In the genomic region with DNA sequence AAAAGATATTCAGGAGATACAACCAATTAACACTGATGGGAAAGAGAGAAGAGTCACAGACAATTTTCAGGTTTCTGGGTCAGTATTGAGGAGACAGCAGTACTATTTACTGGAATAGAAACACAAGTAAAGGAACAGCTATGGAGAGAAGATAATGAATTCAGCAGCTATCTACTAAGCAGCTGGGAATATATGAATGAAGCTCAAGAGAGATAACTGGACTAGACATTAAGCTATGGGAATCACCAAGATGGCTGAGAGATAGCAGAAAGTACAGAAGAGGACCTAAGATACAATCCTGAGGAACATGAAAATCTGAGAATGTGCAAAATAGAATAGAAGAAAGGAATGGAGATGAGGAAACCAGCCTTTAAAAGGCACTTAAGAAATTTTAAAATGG, we compare ENCODE assay signal across 1 cellular context.
TF ChIP-seq lines count a peak whose summit lies in the region.

No MANE protein-coding gene starts in this region.

TF ChIP-seq in K562, 482 proteins besides CTCF, POLR2A, EP300 and RAD21:
- TF ChIP-seq DACH1 (IDR thresholded peaks at IDR 0.05; ENCODE audit: partially characterized antibody) (no peak), ZNF584 (CRISPR knock-in tag; IDR thresholded peaks at IDR 0.05; ENCODE audit: low read depth) (no peak), TCF3 (CRISPR knock-in tag; IDR thresholded peaks at IDR 0.05) (peak; percentile 17; the same call in 1 of the 2 replicates), BHLHE40 (IDR thresholded peaks at IDR 0.05; ENCODE audit: low read length) (no peak), SMARCA5 (IDR thresholded peaks at IDR 0.05) (no peak), SIN3B (IDR thresholded peaks at IDR 0.05; ENCODE audit: low read depth) (no peak), HDAC2 (IDR thresholded peaks at IDR 0.05) (no peak), NFRKB (IDR thresholded peaks at IDR 0.05; ENCODE audit: low read depth) (no peak), ZBED1 (IDR thresholded peaks at IDR 0.05) (no peak), ZC3H4 (CRISPR knock-in tag; IDR thresholded peaks at IDR 0.05; ENCODE audit: borderline replicate concordance) (no peak), NR4A1 (CRISPR knock-in tag; IDR thresholded peaks at IDR 0.05) (no peak), NR4A1 (tag; IDR thresholded peaks at IDR 0.05) (no peak), CBFA2T3 (IDR thresholded peaks at IDR 0.05) (peak; percentile 70), NFE2 (IDR thresholded peaks at IDR 0.05; ENCODE audit: low read depth) (no peak), ERF (CRISPR knock-in tag; IDR thresholded peaks at IDR 0.05) (no peak), MAFG (tag; conservative IDR thresholded peaks at IDR 0.05) (no peak), SMAD1 (IDR thresholded peaks at IDR 0.05; ENCODE audit: low read depth, low read length, partially characterized antibody) (no peak), TAL1 (IDR thresholded peaks at IDR 0.05) (peak; percentile 50; the same call in 1 of the 2 replicates), ZNF79 (CRISPR knock-in tag; IDR thresholded peaks at IDR 0.05; ENCODE audit: low read depth) (no peak), TEAD4 (IDR thresholded peaks at IDR 0.05; ENCODE audit: low read length) (peak; percentile 61), TEAD4 (CRISPR knock-in tag; IDR thresholded peaks at IDR 0.05; ENCODE audit: borderline replicate concordance) (no peak), SMAD4 (CRISPR knock-in tag; conservative IDR thresholded peaks at IDR 0.05) (no peak), STAT5A (IDR thresholded peaks at IDR 0.05; ENCODE audit: borderline replicate concordance, low read length) (0 out of 2 replicates have a peak, but pooled peaks have one; percentile 11), ZNF12 (CRISPR knock-in tag; IDR thresholded peaks at IDR 0.05) (no peak), NCOR1 (IDR thresholded peaks at IDR 0.05) (peak; percentile 24; the same call in 1 of the 2 replicates), CHD4 (IDR thresholded peaks at IDR 0.05; ENCODE audit: insufficient read depth, insufficient replicate concordance, low read depth, low read length, poor library complexity, severe bottlenecking) (no peak), CBFA2T2 (conservative IDR thresholded peaks at IDR 0.05) (peak; percentile 39; the same call in 1 of the 2 replicates), ARID1B (IDR thresholded peaks at IDR 0.05) (peak; percentile 42; the same call in 1 of the 2 replicates), MBD2 (IDR thresholded peaks at IDR 0.05; ENCODE audit: borderline replicate concordance, low read depth) (no peak)
- TF ChIP-seq, protein P1, sequence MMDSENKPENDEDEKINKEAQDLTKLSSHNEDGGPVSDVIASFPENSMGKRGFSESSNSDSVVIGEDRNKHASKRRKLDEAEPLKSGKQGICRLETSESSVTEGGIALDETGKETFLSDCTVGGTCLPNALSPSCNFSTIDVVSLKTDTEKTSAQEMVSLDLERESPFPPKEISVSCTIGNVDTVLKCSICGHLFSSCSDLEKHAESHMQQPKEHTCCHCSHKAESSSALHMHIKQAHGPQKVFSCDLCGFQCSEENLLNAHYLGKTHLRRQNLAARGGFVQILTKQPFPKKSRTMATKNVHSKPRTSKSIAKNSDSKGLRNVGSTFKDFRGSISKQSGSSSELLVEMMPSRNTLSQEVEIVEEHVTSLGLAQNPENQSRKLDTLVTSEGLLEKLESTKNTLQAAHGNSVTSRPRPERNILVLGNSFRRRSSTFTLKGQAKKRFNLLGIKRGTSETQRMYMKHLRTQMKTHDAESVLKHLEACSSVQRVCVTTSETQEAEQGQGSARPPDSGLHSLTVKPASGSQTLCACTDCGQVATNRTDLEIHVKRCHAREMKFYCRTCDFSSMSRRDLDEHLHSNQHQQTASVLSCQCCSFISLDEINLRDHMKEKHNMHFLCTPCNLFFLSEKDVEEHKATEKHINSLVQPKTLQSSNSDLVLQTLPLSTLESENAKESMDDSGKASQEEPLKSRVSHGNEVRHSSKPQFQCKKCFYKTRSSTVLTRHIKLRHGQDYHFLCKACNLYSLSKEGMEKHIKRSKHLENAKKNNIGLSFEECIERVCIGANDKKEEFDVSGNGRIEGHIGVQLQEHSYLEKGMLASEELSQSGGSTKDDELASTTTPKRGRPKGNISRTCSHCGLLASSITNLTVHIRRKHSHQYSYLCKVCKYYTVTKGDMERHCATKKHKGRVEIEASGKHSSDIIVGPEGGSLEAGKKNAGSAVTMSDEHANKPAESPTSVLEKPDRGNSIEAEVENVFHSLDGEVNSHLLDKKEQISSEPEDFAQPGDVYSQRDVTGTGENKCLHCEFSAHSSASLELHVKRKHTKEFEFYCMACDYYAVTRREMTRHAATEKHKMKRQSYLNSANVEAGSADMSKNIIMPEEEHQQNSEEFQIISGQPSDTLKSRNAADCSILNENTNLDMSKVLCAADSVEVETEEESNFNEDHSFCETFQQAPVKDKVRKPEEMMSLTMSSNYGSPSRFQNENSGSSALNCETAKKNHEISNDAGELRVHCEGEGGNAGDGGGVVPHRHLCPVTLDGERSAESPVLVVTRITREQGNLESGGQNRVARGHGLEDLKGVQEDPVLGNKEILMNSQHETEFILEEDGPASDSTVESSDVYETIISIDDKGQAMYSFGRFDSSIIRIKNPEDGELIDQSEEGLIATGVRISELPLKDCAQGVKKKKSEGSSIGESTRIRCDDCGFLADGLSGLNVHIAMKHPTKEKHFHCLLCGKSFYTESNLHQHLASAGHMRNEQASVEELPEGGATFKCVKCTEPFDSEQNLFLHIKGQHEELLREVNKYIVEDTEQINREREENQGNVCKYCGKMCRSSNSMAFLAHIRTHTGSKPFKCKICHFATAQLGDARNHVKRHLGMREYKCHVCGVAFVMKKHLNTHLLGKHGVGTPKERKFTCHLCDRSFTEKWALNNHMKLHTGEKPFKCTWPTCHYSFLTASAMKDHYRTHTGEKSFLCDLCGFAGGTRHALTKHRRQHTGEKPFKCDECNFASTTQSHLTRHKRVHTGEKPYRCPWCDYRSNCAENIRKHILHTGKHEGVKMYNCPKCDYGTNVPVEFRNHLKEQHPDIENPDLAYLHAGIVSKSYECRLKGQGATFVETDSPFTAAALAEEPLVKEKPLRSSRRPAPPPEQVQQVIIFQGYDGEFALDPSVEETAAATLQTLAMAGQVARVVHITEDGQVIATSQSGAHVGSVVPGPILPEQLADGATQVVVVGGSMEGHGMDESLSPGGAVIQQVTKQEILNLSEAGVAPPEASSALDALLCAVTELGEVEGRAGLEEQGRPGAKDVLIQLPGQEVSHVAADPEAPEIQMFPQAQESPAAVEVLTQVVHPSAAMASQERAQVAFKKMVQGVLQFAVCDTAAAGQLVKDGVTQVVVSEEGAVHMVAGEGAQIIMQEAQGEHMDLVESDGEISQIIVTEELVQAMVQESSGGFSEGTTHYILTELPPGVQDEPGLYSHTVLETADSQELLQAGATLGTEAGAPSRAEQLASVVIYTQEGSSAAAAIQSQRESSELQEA (IDR thresholded peaks at IDR 0.05; ENCODE audit: low read depth) = no peak
- TF ChIP-seq, protein P2, sequence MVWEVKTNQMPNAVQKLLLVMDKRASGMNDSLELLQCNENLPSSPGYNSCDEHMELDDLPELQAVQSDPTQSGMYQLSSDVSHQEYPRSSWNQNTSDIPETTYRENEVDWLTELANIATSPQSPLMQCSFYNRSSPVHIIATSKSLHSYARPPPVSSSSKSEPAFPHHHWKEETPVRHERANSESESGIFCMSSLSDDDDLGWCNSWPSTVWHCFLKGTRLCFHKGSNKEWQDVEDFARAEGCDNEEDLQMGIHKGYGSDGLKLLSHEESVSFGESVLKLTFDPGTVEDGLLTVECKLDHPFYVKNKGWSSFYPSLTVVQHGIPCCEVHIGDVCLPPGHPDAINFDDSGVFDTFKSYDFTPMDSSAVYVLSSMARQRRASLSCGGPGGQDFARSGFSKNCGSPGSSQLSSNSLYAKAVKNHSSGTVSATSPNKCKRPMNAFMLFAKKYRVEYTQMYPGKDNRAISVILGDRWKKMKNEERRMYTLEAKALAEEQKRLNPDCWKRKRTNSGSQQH (CRISPR knock-in tag; IDR thresholded peaks at IDR 0.05) = no peak
- TF ChIP-seq, protein P3, sequence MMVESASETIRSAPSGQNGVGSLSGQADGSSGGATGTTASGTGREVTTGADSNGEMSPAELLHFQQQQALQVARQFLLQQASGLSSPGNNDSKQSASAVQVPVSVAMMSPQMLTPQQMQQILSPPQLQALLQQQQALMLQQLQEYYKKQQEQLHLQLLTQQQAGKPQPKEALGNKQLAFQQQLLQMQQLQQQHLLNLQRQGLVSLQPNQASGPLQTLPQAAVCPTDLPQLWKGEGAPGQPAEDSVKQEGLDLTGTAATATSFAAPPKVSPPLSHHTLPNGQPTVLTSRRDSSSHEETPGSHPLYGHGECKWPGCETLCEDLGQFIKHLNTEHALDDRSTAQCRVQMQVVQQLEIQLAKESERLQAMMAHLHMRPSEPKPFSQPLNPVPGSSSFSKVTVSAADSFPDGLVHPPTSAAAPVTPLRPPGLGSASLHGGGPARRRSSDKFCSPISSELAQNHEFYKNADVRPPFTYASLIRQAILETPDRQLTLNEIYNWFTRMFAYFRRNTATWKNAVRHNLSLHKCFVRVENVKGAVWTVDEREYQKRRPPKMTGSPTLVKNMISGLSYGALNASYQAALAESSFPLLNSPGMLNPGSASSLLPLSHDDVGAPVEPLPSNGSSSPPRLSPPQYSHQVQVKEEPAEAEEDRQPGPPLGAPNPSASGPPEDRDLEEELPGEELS (CRISPR knock-in tag; IDR thresholded peaks at IDR 0.05; ENCODE audit: borderline replicate concordance) = no peak
- TF ChIP-seq, protein P4, sequence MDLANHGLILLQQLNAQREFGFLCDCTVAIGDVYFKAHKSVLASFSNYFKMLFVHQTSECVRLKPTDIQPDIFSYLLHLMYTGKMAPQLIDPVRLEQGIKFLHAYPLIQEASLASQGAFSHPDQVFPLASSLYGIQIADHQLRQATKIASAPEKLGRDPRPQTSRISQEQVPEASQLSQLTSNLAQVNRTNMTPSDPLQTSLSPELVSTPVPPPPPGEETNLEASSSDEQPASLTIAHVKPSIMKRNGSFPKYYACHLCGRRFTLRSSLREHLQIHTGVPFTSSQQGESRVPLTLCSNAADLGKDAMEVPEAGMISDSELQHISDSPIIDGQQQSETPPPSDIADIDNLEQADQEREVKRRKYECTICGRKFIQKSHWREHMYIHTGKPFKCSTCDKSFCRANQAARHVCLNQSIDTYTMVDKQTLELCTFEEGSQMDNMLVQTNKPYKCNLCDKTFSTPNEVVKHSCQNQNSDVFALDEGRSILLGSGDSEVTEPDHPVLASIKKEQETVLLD (IDR thresholded peaks at IDR 0.05) = no peak
- TF ChIP-seq, protein P5, sequence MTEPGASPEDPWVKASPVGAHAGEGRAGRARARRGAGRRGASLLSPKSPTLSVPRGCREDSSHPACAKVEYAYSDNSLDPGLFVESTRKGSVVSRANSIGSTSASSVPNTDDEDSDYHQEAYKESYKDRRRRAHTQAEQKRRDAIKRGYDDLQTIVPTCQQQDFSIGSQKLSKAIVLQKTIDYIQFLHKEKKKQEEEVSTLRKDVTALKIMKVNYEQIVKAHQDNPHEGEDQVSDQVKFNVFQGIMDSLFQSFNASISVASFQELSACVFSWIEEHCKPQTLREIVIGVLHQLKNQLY (CRISPR knock-in tag; conservative IDR thresholded peaks at IDR 0.05) = no peak
- TF ChIP-seq, protein P6, sequence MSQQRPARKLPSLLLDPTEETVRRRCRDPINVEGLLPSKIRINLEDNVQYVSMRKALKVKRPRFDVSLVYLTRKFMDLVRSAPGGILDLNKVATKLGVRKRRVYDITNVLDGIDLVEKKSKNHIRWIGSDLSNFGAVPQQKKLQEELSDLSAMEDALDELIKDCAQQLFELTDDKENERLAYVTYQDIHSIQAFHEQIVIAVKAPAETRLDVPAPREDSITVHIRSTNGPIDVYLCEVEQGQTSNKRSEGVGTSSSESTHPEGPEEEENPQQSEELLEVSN (IDR thresholded peaks at IDR 0.05; ENCODE audit: borderline replicate concordance in 1 of 2, extremely low read depth in 1 of 2, insufficient read depth in 1 of 2, insufficient read length in 1 of 2, low read depth in 1 of 2, low read length in 1 of 2, poor library complexity in 1 of 2, severe bottlenecking in 1 of 2) = no peak
